In the genomic region with DNA sequence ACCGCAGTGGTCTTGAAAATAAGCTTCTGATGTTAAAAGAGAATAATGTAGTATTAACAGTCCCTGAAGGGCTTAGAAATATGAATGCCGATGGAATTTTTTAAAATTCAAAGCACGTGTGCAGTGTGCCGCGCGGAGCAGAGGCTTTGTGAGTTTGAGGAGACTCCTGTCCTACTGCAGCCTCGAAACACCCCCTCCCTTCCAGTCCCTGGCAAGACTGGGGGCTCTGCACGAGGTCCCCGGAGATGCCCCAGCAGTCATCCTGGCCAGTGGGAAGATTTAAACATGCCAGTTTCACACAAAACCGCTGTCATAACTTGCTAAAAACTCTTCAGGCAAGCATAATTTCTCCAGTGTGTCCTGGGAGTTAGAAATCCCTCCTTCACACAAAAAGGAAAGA, we compare ENCODE assay signal across 19 cellular contexts.
DNase-seq lines count a peak whose midpoint lies in the region; ATAC-seq and TF ChIP-seq lines count a peak whose summit lies in the region.
"Had no signal": no experiment of that assay in that cellular context is flagged by ENCODE, and none has a peak within 500 bp of the region (broad histone marks: within the 10 kb centered on the region; RNA-seq: fewer than 3 reads in every experiment).

No MANE protein-coding gene starts in this region.

- H3K4me1 ChIP-seq in esophagus muscularis mucosa = peaks cover 50 to 88% (median 77%) of the 10 kb centered on the region in 4 donors
- no peaks in the 10 kb centered on the region for H3K4me1 ChIP-seq in upper lobe of right lung
- H3K4me1 ChIP-seq: BE2C had no signal

- 51% methylated on average over 10 of the region's 10 CpGs for WGBS in esophagus muscularis mucosa

- TF ChIP-seq CTCF in esophagus muscularis mucosa (IDR thresholded peaks at IDR 0.05) (no peak), mesothelial cell of epicardium (IDR thresholded peaks at IDR 0.05; ENCODE audit: unreplicated experiment) (no peak), progenitor cell of endocrine pancreas (IDR thresholded peaks at IDR 0.05; ENCODE audit: unreplicated experiment) (no peak), upper lobe of right lung (IDR thresholded peaks at IDR 0.05) (no peak)

- CTCF ChIA-PET in activated CD4-positive, alpha-beta T cell treated with anti-CD3 and anti-CD28 coated beads, Interleukin-2, amount 10 ng/mL, durations not matched to agents 7 days and 5 days (lab: Charles Lee) = no interaction called here

- intact Hi-C loops in esophagus muscularis mucosa (cut with DNase I) (loop anchor here (5.0 kb wide), 1 partner anchor 36 kb away; no protein-coding TSS in a partner anchor), upper lobe of right lung (cut with DNase I) (no loop called here)

- peaks cover 3% of the 10 kb centered on the region for H3K36me3 Mint-ChIP-seq in mesothelial cell of epicardium
- peaks cover 1% of the 10 kb centered on the region for H3K36me3 Mint-ChIP-seq in progenitor cell of endocrine pancreas (ENCODE audit: insufficient read depth)
- H3K36me3 Mint-ChIP-seq in activated CD4-positive, alpha-beta T cell treated with anti-CD3 and anti-CD28 coated beads, Interleukin-2, amount 10 ng/mL, durations not matched to agents 7 days and 5 days (ENCODE audit: low read depth) = no peaks in the 10 kb centered on the region
- H3K36me3 Mint-ChIP-seq: CD4-positive, CD25-positive, alpha-beta regulatory T cell had no signal

- H3K4me3 Mint-ChIP-seq in mesothelial cell of epicardium (no peak overlapping the region), progenitor cell of endocrine pancreas (ENCODE audit: low read depth) (no peak overlapping the region)
- no peak overlapping the region for H3K4me3 Mint-ChIP-seq in activated CD4-positive, alpha-beta T cell treated with anti-CD3 and anti-CD28 coated beads, Interleukin-2, amount 10 ng/mL, durations not matched to agents 7 days and 5 days
- H3K4me3 Mint-ChIP-seq: CD4-positive, CD25-positive, alpha-beta regulatory T cell had no signal

- H3K27me3 Mint-ChIP-seq in mesothelial cell of epicardium (ENCODE audit: low read depth) = no peaks in the 10 kb centered on the region
- no peaks in the 10 kb centered on the region for H3K27me3 Mint-ChIP-seq in progenitor cell of endocrine pancreas
- peaks cover 3% of the 10 kb centered on the region for H3K27me3 Mint-ChIP-seq in activated CD4-positive, alpha-beta T cell treated with anti-CD3 and anti-CD28 coated beads, Interleukin-2, amount 10 ng/mL, durations not matched to agents 7 days and 5 days

- H3K36me3 ChIP-seq in esophagus muscularis mucosa (no peaks in the 10 kb centered on the region), upper lobe of right lung (no peaks in the 10 kb centered on the region)
- H3K36me3 ChIP-seq: BE2C had no signal

- H3K4me3 ChIP-seq in esophagus muscularis mucosa (no peak overlapping the region), upper lobe of right lung (no peak overlapping the region)

- no peak for DNase-seq in esophagus muscularis mucosa (ENCODE audit: extremely low spot score)
- no peak for DNase-seq in mesothelial cell of epicardium (ENCODE audit: low spot score in 2 of 2, unreplicated experiment in 2 of 2)
- DNase-seq in progenitor cell of endocrine pancreas (ENCODE audit: low spot score, unreplicated experiment) = no peak
- DNase-seq in upper lobe of right lung = peak; percentile 43
- no peak for DNase-seq in activated CD4-positive, alpha-beta T cell treated with anti-CD3 and anti-CD28 coated beads, Interleukin-2, amount 10 ng/mL, durations not matched to agents 7 days and 5 days
- DNase-seq in stimulated activated CD4-positive, alpha-beta T cell treated with anti-CD3 and anti-CD28 coated beads, Interleukin-4, amount 100 ng/mL, for 1 hour = no peak
- no peak for DNase-seq in activated CD4-positive, CD25-positive, alpha-beta regulatory T cell (lab: John Stamatoyannopoulos, UW)
- DNase-seq: BE2C; CD4-positive, CD25-positive, alpha-beta regulatory T cell; COR-L47; DMS79; Karpas-422; MV-4-11; NCI-H1694; NCI-H2081; NCI-H446; NCI-H526 treated with DMSO at 0.1 percent for 48 hours; OCI-M1; SHP77 had no signal

- peak overlapping the region; percentile 13 for H3K27ac Mint-ChIP-seq in mesothelial cell of epicardium
- H3K27ac Mint-ChIP-seq in progenitor cell of endocrine pancreas = peak overlapping the region; percentile 12
- H3K27ac Mint-ChIP-seq in activated CD4-positive, alpha-beta T cell treated with anti-CD3 and anti-CD28 coated beads, Interleukin-2, amount 10 ng/mL, durations not matched to agents 7 days and 5 days = no peak overlapping the region
- H3K27ac Mint-ChIP-seq: CD4-positive, CD25-positive, alpha-beta regulatory T cell had no signal

- TF ChIP-seq EP300 in esophagus muscularis mucosa (IDR thresholded peaks at IDR 0.05) = no peak

- H3K9me3 Mint-ChIP-seq in mesothelial cell of epicardium = no peaks in the 10 kb centered on the region
- H3K9me3 Mint-ChIP-seq in progenitor cell of endocrine pancreas (ENCODE audit: low read depth) = no peaks in the 10 kb centered on the region
- H3K9me3 Mint-ChIP-seq in activated CD4-positive, alpha-beta T cell treated with anti-CD3 and anti-CD28 coated beads, Interleukin-2, amount 10 ng/mL, durations not matched to agents 7 days and 5 days = no peaks in the 10 kb centered on the region

- no peak for TF ChIP-seq POLR2A in esophagus muscularis mucosa (IDR thresholded peaks at IDR 0.05; ENCODE audit: low read depth)

- POLR2A ChIA-PET in activated CD4-positive, alpha-beta T cell treated with anti-CD3 and anti-CD28 coated beads, Interleukin-2, amount 10 ng/mL, durations not matched to agents 7 days and 5 days (lab: Charles Lee) = no interaction called here

- H3K27me3 ChIP-seq in esophagus muscularis mucosa (no peaks in the 10 kb centered on the region), upper lobe of right lung (no peaks in the 10 kb centered on the region)
- H3K27me3 ChIP-seq: BE2C had no signal

- H3K9me3 ChIP-seq in esophagus muscularis mucosa = no peaks in the 10 kb centered on the region
- no peaks in the 10 kb centered on the region for H3K9me3 ChIP-seq in upper lobe of right lung
- H3K9me3 ChIP-seq: BE2C had no signal

- H3K27ac ChIP-seq in esophagus muscularis mucosa (replicated peaks in 1 of 4) = peak overlapping the region; percentile 86 to 93 (median 90)
- no peak overlapping the region for H3K27ac ChIP-seq in upper lobe of right lung

- ATAC-seq in upper lobe of right lung = no peak

- H3K4me1 Mint-ChIP-seq in mesothelial cell of epicardium = peaks cover 30% of the 10 kb centered on the region
- H3K4me1 Mint-ChIP-seq in progenitor cell of endocrine pancreas (ENCODE audit: low read depth) = peaks cover 19% of the 10 kb centered on the region
- H3K4me1 Mint-ChIP-seq in activated CD4-positive, alpha-beta T cell treated with anti-CD3 and anti-CD28 coated beads, Interleukin-2, amount 10 ng/mL, durations not matched to agents 7 days and 5 days = no peaks in the 10 kb centered on the region
- H3K4me1 Mint-ChIP-seq: CD4-positive, CD25-positive, alpha-beta regulatory T cell had no signal
